Comparison of ENCODE assay signal across 28 cellular contexts in the genomic region with DNA sequence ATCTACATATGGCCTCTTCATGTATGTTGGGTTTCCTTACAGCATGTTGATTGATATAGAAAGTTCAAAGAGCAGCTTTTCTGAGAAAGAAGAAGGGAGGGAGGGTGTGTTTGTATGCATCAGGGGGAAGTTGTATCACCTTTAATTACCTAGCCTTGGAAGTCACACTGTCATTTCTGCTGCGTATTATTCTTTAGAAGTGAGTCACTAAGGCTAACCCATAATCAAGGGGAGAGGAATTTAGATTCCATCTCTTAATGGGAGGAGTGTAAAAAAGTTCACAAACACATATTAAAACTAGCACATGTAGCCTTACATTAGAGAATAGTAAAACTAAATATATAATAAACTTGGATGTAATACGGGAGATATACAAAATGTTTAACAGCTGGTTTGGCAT.
"Had no signal": no experiment of that assay in that cellular context is flagged by ENCODE, and none has a peak within 500 bp of the region (broad histone marks: within the 10 kb centered on the region; RNA-seq: fewer than 3 reads in every experiment).

No MANE protein-coding gene starts in this region.

- H3K9me3 ChIP-seq: esophagus muscularis mucosa, left lung, lower lobe of right lung, thyroid gland, upper lobe of right lung had no signal

- H3K27me3 ChIP-seq: brain microvascular endothelial cell, esophagus muscularis mucosa, foreskin keratinocyte, left lung, right atrium auricular region, thyroid gland, upper lobe of right lung had no signal

- H3K4me1 ChIP-seq: esophagus muscularis mucosa, foreskin keratinocyte, heart left ventricle, left lung, lower lobe of right lung, right atrium auricular region, stomach, thyroid gland, upper lobe of right lung had no signal

- H3K4me1 Mint-ChIP-seq: naive thymus-derived CD8-positive, alpha-beta T cell; stimulated activated naive B cell treated with anti-CD40 and anti-IgM and Interleukin-4, amounts not matched to agents 10 μg/mL and 1 μg/mL and 100 μg/mL, for 72 hours had no signal

- H3K9me3 Mint-ChIP-seq: effector memory CD8-positive, alpha-beta T cell had no signal

- H3K4me3 ChIP-seq: esophagus muscularis mucosa, heart left ventricle, left lung, lower lobe of right lung, right atrium auricular region, stomach, thyroid gland, upper lobe of right lung had no signal

- H3K27me3 Mint-ChIP-seq: effector memory CD8-positive, alpha-beta T cell had no signal

- H3K4me3 Mint-ChIP-seq: effector memory CD8-positive, alpha-beta T cell; naive thymus-derived CD8-positive, alpha-beta T cell; neural crest cell; stimulated activated naive B cell treated with anti-CD40 and anti-IgM and Interleukin-4, amounts not matched to agents 10 μg/mL and 1 μg/mL and 100 μg/mL, for 72 hours had no signal

- ATAC-seq: effector memory CD8-positive, alpha-beta T cell; foreskin keratinocyte; heart left ventricle; left lung; lower lobe of right lung; naive thymus-derived CD8-positive, alpha-beta T cell; stimulated activated naive B cell treated with anti-CD40 and anti-IgM and Interleukin-4, amounts not matched to agents 10 μg/mL and 1 μg/mL and 100 μg/mL, for 72 hours; upper lobe of right lung had no signal

- H3K36me3 ChIP-seq: brain microvascular endothelial cell, esophagus muscularis mucosa, heart left ventricle, left lung, lower lobe of right lung, right atrium auricular region, stomach, thyroid gland, upper lobe of right lung had no signal

- DNase-seq: activated CD4-positive, alpha-beta T cell treated with anti-CD3 and anti-CD28 coated beads for 4 hours; activated CD4-positive, alpha-beta T cell treated with anti-CD3 and anti-CD28 coated beads, Interleukin-2, amount 50 U/mL, for 48 hours; activated CD4-positive, CD25-positive, alpha-beta regulatory T cell; activated CD8-positive, alpha-beta memory T cell treated with anti-CD3 and anti-CD28 coated beads for 24 hours; activated gamma-delta T cell treated with Interleukin-2 at 50 U/mL for 16 hours; activated naive CD4-positive, alpha-beta T cell treated with anti-CD3 and anti-CD28 coated beads, Interleukin-2, amount 50 U/mL, for 16 hours; activated T-cell treated with anti-CD3 and anti-CD28 coated beads, Interleukin-2, amount 50 U/mL, for 1 hour; amniotic stem cell; brain microvascular endothelial cell; caudate nucleus; cortex of kidney; effector memory CD8-positive, alpha-beta T cell; foreskin keratinocyte; heart left ventricle; left lung; lower lobe of right lung; mesenchymal stem cell; naive thymus-derived CD8-positive, alpha-beta T cell; occipital lobe; stimulated activated CD4-positive, alpha-beta T cell treated with anti-CD3 and anti-CD28 coated beads, Interleukin-15, amount 100 ng/mL, for 24 hours; stimulated activated CD4-positive, alpha-beta T cell treated with anti-CD3 and anti-CD28 coated beads, Interleukin-2, amount 100 ng/mL, for 24 hours; stimulated activated naive B cell treated with anti-CD40 and anti-IgM and Interleukin-4, amounts not matched to agents 10 μg/mL and 1 μg/mL and 100 μg/mL, for 72 hours; stomach; thyroid gland; upper lobe of right lung had no signal

- H3K27ac ChIP-seq: brain microvascular endothelial cell, esophagus muscularis mucosa, foreskin keratinocyte, heart left ventricle, left lung, lower lobe of right lung, right atrium auricular region, stomach, thyroid gland, upper lobe of right lung had no signal

- H3K27ac Mint-ChIP-seq: effector memory CD8-positive, alpha-beta T cell; naive thymus-derived CD8-positive, alpha-beta T cell; stimulated activated naive B cell treated with anti-CD40 and anti-IgM and Interleukin-4, amounts not matched to agents 10 μg/mL and 1 μg/mL and 100 μg/mL, for 72 hours had no signal
